In the genomic region with DNA sequence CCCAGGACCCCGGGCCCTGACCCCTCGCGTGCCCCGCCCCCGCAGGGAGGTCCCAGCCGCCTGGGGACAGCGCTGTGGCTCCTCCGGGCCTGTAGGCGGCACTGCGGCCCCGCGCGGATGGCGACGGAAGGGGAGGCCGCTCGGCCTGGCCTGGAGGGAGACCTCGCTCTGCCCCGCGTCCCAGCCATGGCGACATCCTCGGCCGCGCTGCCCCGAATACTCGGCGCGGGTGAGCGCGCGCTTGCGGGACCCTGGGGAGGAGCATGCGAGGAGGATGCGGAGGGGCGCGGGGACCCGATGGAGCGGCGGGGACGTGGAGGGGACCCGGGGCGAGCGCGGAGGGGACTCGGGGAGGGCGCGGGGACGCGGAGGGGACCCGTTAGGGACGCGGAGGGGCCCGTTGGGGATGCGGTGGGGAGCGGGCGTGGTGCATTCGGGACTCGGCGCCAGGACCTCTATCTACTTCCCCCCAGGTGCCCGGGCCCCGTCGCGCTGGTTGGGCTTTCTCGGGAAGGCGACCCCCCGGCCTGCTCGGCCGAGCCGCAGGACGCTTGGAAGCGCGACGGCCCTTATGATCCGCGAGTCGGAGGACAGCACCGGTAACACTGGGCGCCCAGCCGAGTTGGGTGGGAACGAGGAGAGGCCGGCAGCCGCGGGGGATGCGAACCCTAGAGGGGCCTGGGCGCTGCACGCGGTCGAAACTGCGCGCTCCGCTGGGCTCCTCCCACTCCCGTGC, we compare ENCODE assay signal across 1 cellular context.
TF ChIP-seq lines count a peak whose summit lies in the region.

MRPS2 (plus strand) TSS at position 158 of the 736 bp plus-strand sequence; CDS start at position 187, 29 bp downstream.

TF ChIP-seq in HepG2, 621 proteins besides CTCF, POLR2A, EP300 and RAD21 (continued from another document and continues in another):
- TF ChIP-seq, protein P1, sequence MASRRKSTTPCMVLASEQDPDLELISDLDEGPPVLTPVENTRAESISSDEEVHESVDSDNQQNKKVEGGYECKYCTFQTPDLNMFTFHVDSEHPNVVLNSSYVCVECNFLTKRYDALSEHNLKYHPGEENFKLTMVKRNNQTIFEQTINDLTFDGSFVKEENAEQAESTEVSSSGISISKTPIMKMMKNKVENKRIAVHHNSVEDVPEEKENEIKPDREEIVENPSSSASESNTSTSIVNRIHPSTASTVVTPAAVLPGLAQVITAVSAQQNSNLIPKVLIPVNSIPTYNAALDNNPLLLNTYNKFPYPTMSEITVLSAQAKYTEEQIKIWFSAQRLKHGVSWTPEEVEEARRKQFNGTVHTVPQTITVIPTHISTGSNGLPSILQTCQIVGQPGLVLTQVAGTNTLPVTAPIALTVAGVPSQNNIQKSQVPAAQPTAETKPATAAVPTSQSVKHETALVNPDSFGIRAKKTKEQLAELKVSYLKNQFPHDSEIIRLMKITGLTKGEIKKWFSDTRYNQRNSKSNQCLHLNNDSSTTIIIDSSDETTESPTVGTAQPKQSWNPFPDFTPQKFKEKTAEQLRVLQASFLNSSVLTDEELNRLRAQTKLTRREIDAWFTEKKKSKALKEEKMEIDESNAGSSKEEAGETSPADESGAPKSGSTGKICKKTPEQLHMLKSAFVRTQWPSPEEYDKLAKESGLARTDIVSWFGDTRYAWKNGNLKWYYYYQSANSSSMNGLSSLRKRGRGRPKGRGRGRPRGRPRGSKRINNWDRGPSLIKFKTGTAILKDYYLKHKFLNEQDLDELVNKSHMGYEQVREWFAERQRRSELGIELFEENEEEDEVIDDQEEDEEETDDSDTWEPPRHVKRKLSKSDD (CRISPR knock-in tag; IDR thresholded peaks at IDR 0.05; ENCODE audit: low read depth) = peak; percentile 62; the same call in 1 of the 2 replicates
- no peak for TF ChIP-seq ZNF20 (CRISPR knock-in tag; IDR thresholded peaks at IDR 0.05)
- TF ChIP-seq HDAC1 (CRISPR knock-in tag; IDR thresholded peaks at IDR 0.05) = peak; percentile 94
- TF ChIP-seq, protein P2, sequence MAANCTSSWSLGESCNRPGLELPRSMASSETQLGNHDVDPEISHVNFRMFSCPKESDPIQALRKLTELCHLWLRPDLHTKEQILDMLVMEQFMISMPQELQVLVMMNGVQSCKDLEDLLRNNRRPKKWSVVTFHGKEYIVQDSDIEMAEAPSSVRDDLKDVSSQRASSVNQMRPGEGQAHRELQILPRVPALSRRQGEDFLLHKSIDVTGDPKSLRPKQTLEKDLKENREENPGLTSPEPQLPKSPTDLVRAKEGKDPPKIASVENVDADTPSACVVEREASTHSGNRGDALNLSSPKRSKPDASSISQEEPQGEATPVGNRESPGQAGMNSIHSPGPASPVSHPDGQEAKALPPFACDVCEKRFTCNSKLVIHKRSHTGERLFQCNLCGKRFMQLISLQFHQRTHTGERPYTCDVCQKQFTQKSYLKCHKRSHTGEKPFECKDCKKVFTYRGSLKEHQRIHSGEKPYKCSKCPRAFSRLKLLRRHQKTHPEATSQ (CRISPR knock-in tag; IDR thresholded peaks at IDR 0.05; ENCODE audit: borderline replicate concordance) = no peak
- TF ChIP-seq ISX (CRISPR knock-in tag; conservative IDR thresholded peaks at IDR 0.05) = no peak
- TF ChIP-seq HOXA7 (CRISPR knock-in tag; IDR thresholded peaks at IDR 0.05) = peak; percentile 51; the same call in 1 of the 2 replicates
- TF ChIP-seq, protein P3, sequence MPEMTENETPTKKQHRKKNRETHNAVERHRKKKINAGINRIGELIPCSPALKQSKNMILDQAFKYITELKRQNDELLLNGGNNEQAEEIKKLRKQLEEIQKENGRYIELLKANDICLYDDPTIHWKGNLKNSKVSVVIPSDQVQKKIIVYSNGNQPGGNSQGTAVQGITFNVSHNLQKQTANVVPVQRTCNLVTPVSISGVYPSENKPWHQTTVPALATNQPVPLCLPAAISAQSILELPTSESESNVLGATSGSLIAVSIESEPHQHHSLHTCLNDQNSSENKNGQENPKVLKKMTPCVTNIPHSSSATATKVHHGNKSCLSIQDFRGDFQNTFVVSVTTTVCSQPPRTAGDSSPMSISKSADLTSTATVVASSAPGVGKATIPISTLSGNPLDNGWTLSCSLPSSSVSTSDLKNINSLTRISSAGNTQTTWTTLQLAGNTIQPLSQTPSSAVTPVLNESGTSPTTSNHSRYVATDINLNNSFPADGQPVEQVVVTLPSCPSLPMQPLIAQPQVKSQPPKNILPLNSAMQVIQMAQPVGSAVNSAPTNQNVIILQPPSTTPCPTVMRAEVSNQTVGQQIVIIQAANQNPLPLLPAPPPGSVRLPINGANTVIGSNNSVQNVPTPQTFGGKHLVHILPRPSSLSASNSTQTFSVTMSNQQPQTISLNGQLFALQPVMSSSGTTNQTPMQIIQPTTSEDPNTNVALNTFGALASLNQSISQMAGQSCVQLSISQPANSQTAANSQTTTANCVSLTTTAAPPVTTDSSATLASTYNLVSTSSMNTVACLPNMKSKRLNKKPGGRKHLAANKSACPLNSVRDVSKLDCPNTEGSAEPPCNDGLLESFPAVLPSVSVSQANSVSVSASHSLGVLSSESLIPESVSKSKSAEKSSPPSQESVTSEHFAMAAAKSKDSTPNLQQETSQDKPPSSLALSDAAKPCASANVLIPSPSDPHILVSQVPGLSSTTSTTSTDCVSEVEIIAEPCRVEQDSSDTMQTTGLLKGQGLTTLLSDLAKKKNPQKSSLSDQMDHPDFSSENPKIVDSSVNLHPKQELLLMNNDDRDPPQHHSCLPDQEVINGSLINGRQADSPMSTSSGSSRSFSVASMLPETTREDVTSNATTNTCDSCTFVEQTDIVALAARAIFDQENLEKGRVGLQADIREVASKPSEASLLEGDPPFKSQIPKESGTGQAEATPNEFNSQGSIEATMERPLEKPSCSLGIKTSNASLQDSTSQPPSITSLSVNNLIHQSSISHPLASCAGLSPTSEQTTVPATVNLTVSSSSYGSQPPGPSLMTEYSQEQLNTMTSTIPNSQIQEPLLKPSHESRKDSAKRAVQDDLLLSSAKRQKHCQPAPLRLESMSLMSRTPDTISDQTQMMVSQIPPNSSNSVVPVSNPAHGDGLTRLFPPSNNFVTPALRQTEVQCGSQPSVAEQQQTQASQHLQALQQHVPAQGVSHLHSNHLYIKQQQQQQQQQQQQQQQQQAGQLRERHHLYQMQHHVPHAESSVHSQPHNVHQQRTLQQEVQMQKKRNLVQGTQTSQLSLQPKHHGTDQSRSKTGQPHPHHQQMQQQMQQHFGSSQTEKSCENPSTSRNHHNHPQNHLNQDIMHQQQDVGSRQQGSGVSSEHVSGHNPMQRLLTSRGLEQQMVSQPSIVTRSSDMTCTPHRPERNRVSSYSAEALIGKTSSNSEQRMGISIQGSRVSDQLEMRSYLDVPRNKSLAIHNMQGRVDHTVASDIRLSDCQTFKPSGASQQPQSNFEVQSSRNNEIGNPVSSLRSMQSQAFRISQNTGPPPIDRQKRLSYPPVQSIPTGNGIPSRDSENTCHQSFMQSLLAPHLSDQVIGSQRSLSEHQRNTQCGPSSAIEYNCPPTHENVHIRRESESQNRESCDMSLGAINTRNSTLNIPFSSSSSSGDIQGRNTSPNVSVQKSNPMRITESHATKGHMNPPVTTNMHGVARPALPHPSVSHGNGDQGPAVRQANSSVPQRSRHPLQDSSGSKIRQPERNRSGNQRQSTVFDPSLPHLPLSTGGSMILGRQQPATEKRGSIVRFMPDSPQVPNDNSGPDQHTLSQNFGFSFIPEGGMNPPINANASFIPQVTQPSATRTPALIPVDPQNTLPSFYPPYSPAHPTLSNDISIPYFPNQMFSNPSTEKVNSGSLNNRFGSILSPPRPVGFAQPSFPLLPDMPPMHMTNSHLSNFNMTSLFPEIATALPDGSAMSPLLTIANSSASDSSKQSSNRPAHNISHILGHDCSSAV (CRISPR knock-in tag; IDR thresholded peaks at IDR 0.05; ENCODE audit: borderline replicate concordance) = no peak
- no peak for TF ChIP-seq SUZ12 (IDR thresholded peaks at IDR 0.05; ENCODE audit: low read depth, low read length)
- no peak for TF ChIP-seq ZNF577 (CRISPR knock-in tag; IDR thresholded peaks at IDR 0.05; ENCODE audit: borderline replicate concordance, low read depth)
- TF ChIP-seq, protein P4, sequence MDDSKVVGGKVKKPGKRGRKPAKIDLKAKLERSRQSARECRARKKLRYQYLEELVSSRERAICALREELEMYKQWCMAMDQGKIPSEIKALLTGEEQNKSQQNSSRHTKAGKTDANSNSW (CRISPR knock-in tag; IDR thresholded peaks at IDR 0.05; ENCODE audit: borderline replicate concordance) = no peak
- no peak for TF ChIP-seq CENPX (CRISPR knock-in tag; IDR thresholded peaks at IDR 0.05)
- no peak for TF ChIP-seq RNF2 (conservative IDR thresholded peaks at IDR 0.05; ENCODE audit: low read depth)
- peak; percentile 84 for TF ChIP-seq ZNF556 (CRISPR knock-in tag; IDR thresholded peaks at IDR 0.05; ENCODE audit: borderline replicate concordance)
- no peak for TF ChIP-seq ZNF282 (IDR thresholded peaks at IDR 0.05; ENCODE audit: partially characterized antibody)
- no peak; the same call in 1 of the 2 replicates for TF ChIP-seq ZNF691 (CRISPR knock-in tag; IDR thresholded peaks at IDR 0.05; ENCODE audit: borderline replicate concordance, low read depth)
- 0 out of 2 replicates have a peak, but pooled peaks have one; percentile 21 for TF ChIP-seq GTF3A (CRISPR knock-in tag; conservative IDR thresholded peaks at IDR 0.05)
- TF ChIP-seq RARA (CRISPR knock-in tag; IDR thresholded peaks at IDR 0.05) = peak; percentile 64
- TF ChIP-seq RFX5 (IDR thresholded peaks at IDR 0.05; ENCODE audit: low read depth, low read length) = no peak
- peak; percentile 60; the same call in 1 of the 2 replicates for TF ChIP-seq ZNF674 (CRISPR knock-in tag; IDR thresholded peaks at IDR 0.05; ENCODE audit: low read depth)
- no peak for TF ChIP-seq U2AF2 (IDR thresholded peaks at IDR 0.05; ENCODE audit: low read depth, low read length)
- peak; percentile 83; the same call in 1 of the 2 replicates for TF ChIP-seq ZNF737 (CRISPR knock-in tag; IDR thresholded peaks at IDR 0.05; ENCODE audit: borderline replicate concordance)
- 0 out of 2 replicates have a peak, but pooled peaks have one; percentile 15 for TF ChIP-seq FOXC1 (CRISPR knock-in tag; IDR thresholded peaks at IDR 0.05; ENCODE audit: borderline replicate concordance)
- TF ChIP-seq HNF4G (IDR thresholded peaks at IDR 0.05; ENCODE audit: borderline replicate concordance, low read depth, low read length) = no peak
- TF ChIP-seq HNF4G (CRISPR knock-in tag; IDR thresholded peaks at IDR 0.05; ENCODE audit: borderline replicate concordance, low read depth) = no peak
- TF ChIP-seq HOMEZ (CRISPR knock-in tag; IDR thresholded peaks at IDR 0.05; ENCODE audit: low read depth) = no peak
- TF ChIP-seq XRCC5 (optimal IDR thresholded peaks at IDR 0.05; ENCODE audit: low read length) = peak; percentile 79
- no peak for TF ChIP-seq SMARCE1 (IDR thresholded peaks at IDR 0.05; ENCODE audit: borderline replicate concordance)
- peak; percentile 92 for TF ChIP-seq MAZ (IDR thresholded peaks at IDR 0.05; ENCODE audit: borderline replicate concordance, low read depth, low read length)
- peak; percentile 66 for TF ChIP-seq MAZ (CRISPR knock-in tag; IDR thresholded peaks at IDR 0.05; ENCODE audit: low read depth)
- TF ChIP-seq NCOR1 (IDR thresholded peaks at IDR 0.05; ENCODE audit: borderline replicate concordance, low read length) = no peak
- no peak; the same call in 1 of the 2 replicates for TF ChIP-seq ATF6 (CRISPR knock-in tag; conservative IDR thresholded peaks at IDR 0.05)
- TF ChIP-seq SMARCC2 (IDR thresholded peaks at IDR 0.05) = no peak
- no peak for TF ChIP-seq GTF2F1 (IDR thresholded peaks at IDR 0.05; ENCODE audit: low read length)
- no peak for TF ChIP-seq KDM6A (CRISPR knock-in tag; IDR thresholded peaks at IDR 0.05; ENCODE audit: low read depth)
- no peak for TF ChIP-seq HNRNPH1 (optimal IDR thresholded peaks at IDR 0.05; ENCODE audit: low read depth, low read length)
- no peak for TF ChIP-seq ZNF512 (CRISPR knock-in tag; IDR thresholded peaks at IDR 0.05)
- TF ChIP-seq SOX13 (IDR thresholded peaks at IDR 0.05) = no peak
- peak in 1 of 2 experiments; percentile 67; a peak in 2 of 4 replicates for TF ChIP-seq SOX13 (CRISPR knock-in tag; conservative IDR thresholded peaks at IDR 0.05 in 1 of 2, IDR thresholded peaks at IDR 0.05 in 1 of 2)
